ENCODE assay signal across 15 cellular contexts in the genomic region with DNA sequence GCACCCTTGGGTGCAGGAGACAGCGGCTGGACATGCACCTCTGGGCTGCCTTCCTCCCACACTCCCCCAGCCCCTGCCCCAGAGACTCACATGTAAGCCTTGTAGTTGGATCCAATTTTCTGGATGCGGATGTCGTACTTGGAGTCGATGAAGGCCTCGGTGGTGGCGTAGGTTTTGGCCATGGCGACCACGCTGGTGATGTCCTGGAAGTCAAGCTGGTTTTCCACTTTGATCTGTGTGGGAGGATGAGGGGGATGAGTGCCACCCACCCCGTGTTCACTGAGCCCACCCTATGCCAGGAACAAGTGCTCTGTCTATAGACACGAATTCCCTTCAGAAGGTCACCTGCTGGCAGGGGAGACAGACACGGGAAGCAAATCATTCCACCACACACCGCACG.
DNase-seq lines count a peak whose midpoint lies in the region; ATAC-seq and TF ChIP-seq lines count a peak whose summit lies in the region.
"Had no signal": no experiment of that assay in that cellular context is flagged by ENCODE, and none has a peak within 500 bp of the region (broad histone marks: within the 10 kb centered on the region; RNA-seq: fewer than 3 reads in every experiment).

No MANE protein-coding gene starts in this region.

- ATAC-seq in left cardiac atrium (no peak), right lobe of liver (no peak)
- ATAC-seq: A549; CD8-positive, alpha-beta T cell had no signal

- H2BK12ac ChIP-seq in mesenchymal stem cell (ENCODE audit: low read length in 2 of 2) = peak overlapping the region in 1 of 2 experiments; percentile 56

- DNase-seq in left ventricle myocardium inferior = no peak
- no peak for DNase-seq in left cardiac atrium
- DNase-seq in mesenchymal stem cell = no peak
- peak; percentile 50 for DNase-seq in sigmoid colon
- DNase-seq in uterus = no peak
- DNase-seq in NCI-H526 (lab: John Stamatoyannopoulos, UW) = no peak
- DNase-seq in DMS79 treated with DMSO at 0.1 percent for 48 hours (lab: John Stamatoyannopoulos, UW) = no peak
- DNase-seq in right lobe of liver = no peak
- DNase-seq: CD8-positive, alpha-beta T cell; COR-L47; DMS153; DND-41; GDM1 had no signal

- H4K91ac ChIP-seq in mesenchymal stem cell (ENCODE audit: low read length) = peak overlapping the region; percentile 18

- H3K4me2 ChIP-seq in mesenchymal stem cell (ENCODE audit: low read length, poor library complexity, severe bottlenecking) = no peak overlapping the region
- H3K4me2 ChIP-seq: A549 had no signal

- H3K27me3 ChIP-seq in left ventricle myocardium inferior (ENCODE audit: low read depth) (peaks cover 7% of the 10 kb centered on the region), mesenchymal stem cell (ENCODE audit: control insufficient read depth in 1 of 2, insufficient read depth in 1 of 2, low read length in 2 of 2) (peaks cover 0 to 3% of the 10 kb centered on the region in 2 experiments), sigmoid colon (no peaks in the 10 kb centered on the region), uterus (no peaks in the 10 kb centered on the region), right lobe of liver (no peaks in the 10 kb centered on the region)

- H4K8ac ChIP-seq in mesenchymal stem cell (ENCODE audit: low read length) = no peak overlapping the region

- TF ChIP-seq CTCF in left ventricle myocardium inferior (IDR thresholded peaks at IDR 0.05; ENCODE audit: borderline replicate concordance) (no peak), sigmoid colon (IDR thresholded peaks at IDR 0.05) (no peak), uterus (IDR thresholded peaks at IDR 0.05) (no peak), right lobe of liver (IDR thresholded peaks at IDR 0.05) (no peak)

- TF ChIP-seq POLR2A in sigmoid colon (IDR thresholded peaks at IDR 0.05) = no peak
- TF ChIP-seq POLR2A in uterus (IDR thresholded peaks at IDR 0.05) = no peak
- TF ChIP-seq POLR2A in right lobe of liver (IDR thresholded peaks at IDR 0.05) = no peak

- no peak overlapping the region for H3K14ac ChIP-seq in mesenchymal stem cell (ENCODE audit: low read length in 2 of 2)

- no peak overlapping the region for H3K23ac ChIP-seq in mesenchymal stem cell (ENCODE audit: low read length in 2 of 2)

- H3K9me3 ChIP-seq in left ventricle myocardium inferior (replicated peaks) (no peaks in the 10 kb centered on the region), mesenchymal stem cell (ENCODE audit: control insufficient read depth, low read length) (no peaks in the 10 kb centered on the region), sigmoid colon (peaks cover 0 to 4% (median 1%) of the 10 kb centered on the region in 4 donors), uterus (no peaks in the 10 kb centered on the region), right lobe of liver (no peaks in the 10 kb centered on the region)
- H3K9me3 ChIP-seq: A549, HAP-1 had no signal

- H3K36me3 ChIP-seq in left ventricle myocardium inferior (no peaks in the 10 kb centered on the region), mesenchymal stem cell (ENCODE audit: control insufficient read depth in 1 of 2, insufficient read depth in 2 of 2, low read depth in 1 of 2, low read length in 2 of 2) (no peaks in the 10 kb centered on the region), sigmoid colon (no peaks in the 10 kb centered on the region), uterus (no peaks in the 10 kb centered on the region), right lobe of liver (no peaks in the 10 kb centered on the region)
- H3K36me3 ChIP-seq: HAP-1 had no signal

- peak overlapping the region; percentile 30 for H2BK15ac ChIP-seq in mesenchymal stem cell (ENCODE audit: low read depth, poor library complexity, severe bottlenecking)

- H2AK5ac ChIP-seq in mesenchymal stem cell (ENCODE audit: low read length, severe bottlenecking) = no peak overlapping the region

- H2BK5ac ChIP-seq in mesenchymal stem cell (ENCODE audit: low read depth, low read length, poor library complexity, severe bottlenecking) = no peak overlapping the region

- H3K4me1 ChIP-seq in left ventricle myocardium inferior (peaks cover 51% of the 10 kb centered on the region), mesenchymal stem cell (ENCODE audit: control insufficient read depth, insufficient read depth, low read depth, low read length) (no peaks in the 10 kb centered on the region), sigmoid colon (peaks cover 0 to 7% (median 3%) of the 10 kb centered on the region in 4 donors), uterus (peaks cover 0 to 5% of the 10 kb centered on the region in 2 donors), right lobe of liver (peaks cover 0 to 21% (median 6%) of the 10 kb centered on the region in 4 donors)
- H3K4me1 ChIP-seq: A549, HAP-1 had no signal

- no peak overlapping the region for H2AFZ ChIP-seq in mesenchymal stem cell (ENCODE audit: low read depth, low read length)

- no peaks in the 10 kb centered on the region for H3K79me1 ChIP-seq in mesenchymal stem cell (replicated peaks; ENCODE audit: low read length, poor library complexity, severe bottlenecking)

- 96% methylated on average over 13 of the region's 13 CpGs for WGBS in mesenchymal stem cell
- WGBS in sigmoid colon, 2 donors = 94 to 97% methylated on average over 13 of the region's 13 CpGs
- 94% methylated on average over 7 of the region's 13 CpGs for WGBS in right lobe of liver (ENCODE audit: insufficient coverage, low coverage, low lambda C conversion rate, missing lambda C conversion rate)

- no peak overlapping the region for H2BK120ac ChIP-seq in mesenchymal stem cell (ENCODE audit: low read depth, low read length)

- H3K4ac ChIP-seq in mesenchymal stem cell (ENCODE audit: low read depth in 1 of 2, low read length in 2 of 2) = peak overlapping the region in 1 of 2 experiments; percentile 6

- TF ChIP-seq EP300 in sigmoid colon (IDR thresholded peaks at IDR 0.05) = no peak

- H3K9ac ChIP-seq in mesenchymal stem cell (ENCODE audit: low read length) = no peak overlapping the region

- intact Hi-C loops in left ventricle myocardium inferior (cut with micrococcal nuclease) = no loop called here
- intact Hi-C loops in left cardiac atrium (cut with DNase I) = loop anchor here in 1 of 2 donors (5.0 kb wide), 1 partner anchor 76 kb away; no protein-coding TSS in a partner anchor
- intact Hi-C loops in sigmoid colon (cut with DNase I) = no loop called here
- intact Hi-C loops in uterus (cut with DNase I; ENCODE audit: low total_unique reads) = no loop called here
- intact Hi-C loops in right lobe of liver (cut with DNase I) = no loop called here

- peak overlapping the region; percentile 86 for H3K27ac ChIP-seq in left ventricle myocardium inferior (replicated peaks)
- no peak overlapping the region for H3K27ac ChIP-seq in mesenchymal stem cell (ENCODE audit: low read length, poor library complexity, severe bottlenecking)
- no peak overlapping the region for H3K27ac ChIP-seq in sigmoid colon
- H3K27ac ChIP-seq in uterus = peak overlapping the region; percentile 77 to 79
- H3K27ac ChIP-seq in right lobe of liver = no peak overlapping the region
- H3K27ac ChIP-seq: A549 had no signal

- peak overlapping the region in 1 of 2 experiments; percentile 61 for H3K18ac ChIP-seq in mesenchymal stem cell (ENCODE audit: low read depth in 1 of 2, low read length in 2 of 2)

- H3K4me3 ChIP-seq in left ventricle myocardium inferior (no peak overlapping the region), mesenchymal stem cell (ENCODE audit: insufficient read depth in 1 of 2, low read depth in 1 of 2, low read length in 2 of 2) (no peak overlapping the region), sigmoid colon (no peak overlapping the region), uterus (no peak overlapping the region), right lobe of liver (no peak overlapping the region)
- H3K4me3 ChIP-seq: A549, HAP-1 had no signal

Comparison
In these comparisons a context has a peak if more than half of its experiments do, and no peak if none do; other contexts are left out.
1. H3K27ac ChIP-seq: peak in left ventricle myocardium inferior (single experiment) and uterus (2 of 2); none in mesenchymal stem cell (single experiment), sigmoid colon (0 of 4) and right lobe of liver (0 of 3).